In genomic region chr14:78424311-78424710, GRCh38 we compare ENCODE assay signal across 28 cellular contexts.
"Had no signal": no experiment of that assay in that cellular context is flagged by ENCODE, and none has a peak within 500 bp of the region (broad histone marks: within the 10 kb centered on the region; RNA-seq: fewer than 3 reads in every experiment).

No MANE protein-coding gene starts in this region.

- FAIRE-seq: pancreas had no signal

- ATAC-seq: naive thymus-derived CD8-positive, alpha-beta T cell; natural killer cell treated with Interleukin-12 subunit alpha and Interleukin-12 subunit beta and Interleukin-15 and Interleukin-18, amount 100 ng/mL, for 72 hours; pancreas; right cardiac atrium; sciatic nerve; stimulated activated memory B cell treated with anti-CD40 and anti-IgM and Interleukin-4, amounts not matched to agents 10 μg/mL and 1 μg/mL and 100 μg/mL, for 72 hours; stimulated activated naive CD8-positive, alpha-beta T cell treated with anti-CD3 and anti-CD28 coated beads, Interleukin-15, amount 100 ng/mL, for 72 hours; stimulated activated naive CD8-positive, alpha-beta T cell treated with anti-CD3 and anti-CD28 coated beads, Interleukin-15, Interleukin-2, amounts not matched to agents 100 U/mL and 50 U/mL, for 24 hours; upper lobe of right lung had no signal

- H3K9me3 ChIP-seq: neutrophil, pancreas, prostate gland, spleen, suprapubic skin, testis, tibial artery, transverse colon, upper lobe of right lung, uterus had no signal

- H3K27me3 ChIP-seq: neutrophil, pancreas, suprapubic skin, testis, transverse colon, upper lobe of right lung, uterus had no signal

- H3K36me3 ChIP-seq: neutrophil, pancreas, prostate gland, spleen, suprapubic skin, tibial artery, transverse colon, upper lobe of right lung, uterus had no signal

- H3K4me3 ChIP-seq: pancreas, prostate gland, skin epidermis, smooth muscle cell, spleen, suprapubic skin, testis, tibial artery, transverse colon, upper lobe of right lung, uterus had no signal

- H3K27ac ChIP-seq: neutrophil, pancreas, prostate gland, skin epidermis, spleen, suprapubic skin, testis, tibial artery, transverse colon, upper lobe of right lung, uterus had no signal

- H3K4me1 ChIP-seq: pancreas, prostate gland, spleen, suprapubic skin, testis, tibial artery, transverse colon, upper lobe of right lung, uterus had no signal

- DNase-seq: naive thymus-derived CD8-positive, alpha-beta T cell; nephron progenitor cell; nucleus accumbens; pancreas; right cardiac atrium; spleen; stimulated activated CD4-positive, alpha-beta T cell treated with anti-CD3 and anti-CD28 coated beads, Interleukin-12 subunit alpha, Interleukin-12 subunit beta, amount 100 ng/mL, for 4 hours; stimulated activated CD4-positive, alpha-beta T cell treated with anti-CD3 and anti-CD28 coated beads, Interleukin-1b, Interleukin-23, amount 100 ng/mL, for 48 hours; stimulated activated CD4-positive, alpha-beta T cell treated with anti-CD3 and anti-CD28 coated beads, Interleukin-4, amount 100 ng/mL, for 1 hour; stimulated activated CD4-positive, alpha-beta T cell treated with anti-CD3 and anti-CD28 coated beads, Interleukin-4, amount 100 ng/mL, for 4 hours; stimulated activated CD8-positive, alpha-beta memory T cell treated with anti-CD3 and anti-CD28 coated beads, Interleukin-4, amount 100 ng/mL, for 48 hours; stimulated activated naive CD4-positive, alpha-beta T cell; stimulated activated naive CD8-positive, alpha-beta T cell treated with anti-CD3 and anti-CD28 coated beads, Interleukin-15, amount 100 ng/mL, for 72 hours; stimulated activated naive CD8-positive, alpha-beta T cell treated with anti-CD3 and anti-CD28 coated beads, Interleukin-15, Interleukin-2, amounts not matched to agents 100 U/mL and 50 U/mL, for 24 hours; substantia nigra; testis; tibial artery; transverse colon; upper lobe of right lung; uterus had no signal
